10 cellular contexts compared by ENCODE assay signal in genomic region chr1:237677979-237678378, GRCh38.
DNase-seq lines count a peak whose midpoint lies in the region; ATAC-seq and TF ChIP-seq lines count a peak whose summit lies in the region.
"Had no signal": no experiment of that assay in that cellular context is flagged by ENCODE, and none has a peak within 500 bp of the region (broad histone marks: within the 10 kb centered on the region; RNA-seq: fewer than 3 reads in every experiment).

No MANE protein-coding gene starts in this region.

- H3K36me3 Mint-ChIP-seq in mesothelial cell of epicardium: no peaks in the 10 kb centered on the region
- H3K36me3 Mint-ChIP-seq in CD4-positive, alpha-beta T cell (ENCODE audit: low read depth): no peaks in the 10 kb centered on the region

- in situ Hi-C loops in Caki2 (cut with HindIII; ENCODE audit: low pct_unique_long_range_greater_than_20kb, low sequenced_read_pairs): no loop called here

- intact Hi-C loops in body of pancreas (cut with DNase I): no loop called here
- intact Hi-C loops in CD4-positive, alpha-beta T cell (cut with DNase I, micrococcal nuclease): no loop called here

- CTCF ChIA-PET in CD4-positive, alpha-beta T cell (lab: Charles Lee): no interaction called here

- no peak overlapping the region for H3K27ac Mint-ChIP-seq in mesothelial cell of epicardium
- no peak overlapping the region for H3K27ac Mint-ChIP-seq in CD4-positive, alpha-beta T cell

- H3K27ac ChIP-seq in body of pancreas (no peak overlapping the region), upper lobe of left lung (no peak overlapping the region)
- H3K27ac ChIP-seq in CD4-positive, alpha-beta T cell (ENCODE audit: low read depth, low read length): no peak overlapping the region

- peaks cover 21% of the 10 kb centered on the region for H3K4me1 Mint-ChIP-seq in mesothelial cell of epicardium
- no peaks in the 10 kb centered on the region for H3K4me1 Mint-ChIP-seq in CD4-positive, alpha-beta T cell (ENCODE audit: low read depth)

- ATAC-seq in body of pancreas: no peak
- ATAC-seq in upper lobe of left lung (ENCODE audit: low FRiP score in 2 of 2): no peak
- no peak for ATAC-seq in HG03095 (IDR thresholded peaks at IDR 0.05; ENCODE audit: unreplicated experiment)
- no peak for ATAC-seq in CD4-positive, alpha-beta T cell (ENCODE audit: poor library complexity)
- ATAC-seq: right cardiac atrium had no signal

- H3K9me3 ChIP-seq in body of pancreas: no peaks in the 10 kb centered on the region
- no peaks in the 10 kb centered on the region for H3K9me3 ChIP-seq in upper lobe of left lung
- no peaks in the 10 kb centered on the region for H3K9me3 ChIP-seq in CD4-positive, alpha-beta T cell (ENCODE audit: control insufficient read depth, low read length)

- TF ChIP-seq POLR2A in body of pancreas (IDR thresholded peaks at IDR 0.05): no peak
- no peak for TF ChIP-seq POLR2A in upper lobe of left lung (IDR thresholded peaks at IDR 0.05)

- H3K4me3 ChIP-seq in body of pancreas: no peak overlapping the region
- H3K4me3 ChIP-seq in upper lobe of left lung: no peak overlapping the region

- H3K36me3 ChIP-seq in body of pancreas (replicated peaks in 1 of 2; ENCODE audit: insufficient read depth in 1 of 2, low read depth in 2 of 2) (no peaks in the 10 kb centered on the region), upper lobe of left lung (no peaks in the 10 kb centered on the region)

- H3K27me3 Mint-ChIP-seq in mesothelial cell of epicardium (ENCODE audit: low read depth): no peaks in the 10 kb centered on the region
- H3K27me3 Mint-ChIP-seq in CD4-positive, alpha-beta T cell: no peaks in the 10 kb centered on the region

- no peaks in the 10 kb centered on the region for H3K9me3 Mint-ChIP-seq in mesothelial cell of epicardium
- H3K9me3 Mint-ChIP-seq in CD4-positive, alpha-beta T cell: no peaks in the 10 kb centered on the region

- no peak for TF ChIP-seq EP300 in upper lobe of left lung (IDR thresholded peaks at IDR 0.05)

- peak; percentile 64 for DNase-seq in Caki2 (ENCODE audit: low read depth)
- peak; percentile 8 for DNase-seq in LHCN-M2 (ENCODE audit: low read depth)
- no peak for DNase-seq in body of pancreas
- no peak for DNase-seq in mesothelial cell of epicardium (ENCODE audit: low spot score in 2 of 2, unreplicated experiment in 2 of 2)
- no peak for DNase-seq in upper lobe of left lung
- no peak for DNase-seq in CD4-positive, alpha-beta T cell
- no peak for DNase-seq in stimulated activated CD4-positive, alpha-beta T cell treated with anti-CD3 and anti-CD28 coated beads, Interleukin-15, amount 100 ng/mL, for 24 hours
- DNase-seq: activated CD8-positive, alpha-beta memory T cell treated with anti-CD3 and anti-CD28 coated beads, Interleukin-2, amount 50 U/mL, for 4 hours; right cardiac atrium had no signal

- no peaks in the 10 kb centered on the region for H3K27me3 ChIP-seq in body of pancreas
- H3K27me3 ChIP-seq in upper lobe of left lung: no peaks in the 10 kb centered on the region
- no peaks in the 10 kb centered on the region for H3K27me3 ChIP-seq in CD4-positive, alpha-beta T cell (ENCODE audit: control insufficient read depth, insufficient read depth, low read length)

- POLR2A ChIA-PET in CD4-positive, alpha-beta T cell (lab: Charles Lee): no interaction called here

- 33 to 41% methylated on average over 3 of the region's 3 CpGs for WGBS in body of pancreas, 2 donors
- WGBS in upper lobe of left lung, 2 donors: 46 to 52% methylated on average over 3 of the region's 3 CpGs

- H3K4me3 Mint-ChIP-seq in mesothelial cell of epicardium: peak overlapping the region; percentile 1
- H3K4me3 Mint-ChIP-seq in CD4-positive, alpha-beta T cell: no peak overlapping the region

- H3K4me1 ChIP-seq in body of pancreas: no peaks in the 10 kb centered on the region
- no peaks in the 10 kb centered on the region for H3K4me1 ChIP-seq in upper lobe of left lung

- TF ChIP-seq CTCF in body of pancreas (IDR thresholded peaks at IDR 0.05) (peak in 4 of 7 experiments; percentile 25 to 37 (median 34)), mesothelial cell of epicardium (IDR thresholded peaks at IDR 0.05; ENCODE audit: unreplicated experiment) (no peak), upper lobe of left lung (IDR thresholded peaks at IDR 0.05) (no peak)
- TF ChIP-seq CTCF in CD4-positive, alpha-beta T cell (IDR thresholded peaks at IDR 0.05): no peak

Comparison
In these comparisons a context has a peak if more than half of its experiments do, and no peak if none do; other contexts are left out.
1. DNase-seq: peak in Caki2 (single experiment) and LHCN-M2 (single experiment); none in body of pancreas (0 of 4), mesothelial cell of epicardium (0 of 2), upper lobe of left lung (0 of 2), CD4-positive, alpha-beta T cell (0 of 10) and stimulated activated CD4-positive, alpha-beta T cell treated with anti-CD3 and anti-CD28 coated beads, Interleukin-15, amount 100 ng/mL, for 24 hours (single experiment).
2. CTCF ChIP-seq: peak in body of pancreas (4 of 7); none in mesothelial cell of epicardium (single experiment), upper lobe of left lung (0 of 6) and CD4-positive, alpha-beta T cell (single experiment).